ENCODE assay signal across 1 cellular context in genomic region chr1:179143332-179143731, GRCh38.
TF ChIP-seq lines count a peak whose summit lies in the region.

No MANE protein-coding gene starts in this region.

TF ChIP-seq in SK-N-SH, 30 proteins besides CTCF, POLR2A, EP300 and RAD21 (continued from another document):
- TF ChIP-seq RXRA (IDR thresholded peaks at IDR 0.05; ENCODE audit: borderline replicate concordance, low read depth) (no peak), FOSL2 (IDR thresholded peaks at IDR 0.05; ENCODE audit: borderline replicate concordance, low read depth) (peak; percentile 85), FOXM1 (IDR thresholded peaks at IDR 0.05; ENCODE audit: low read depth) (no peak; the same call in 1 of the 2 replicates), JUND (IDR thresholded peaks at IDR 0.05) (peak; percentile 85)
- TF ChIP-seq, protein P1, sequence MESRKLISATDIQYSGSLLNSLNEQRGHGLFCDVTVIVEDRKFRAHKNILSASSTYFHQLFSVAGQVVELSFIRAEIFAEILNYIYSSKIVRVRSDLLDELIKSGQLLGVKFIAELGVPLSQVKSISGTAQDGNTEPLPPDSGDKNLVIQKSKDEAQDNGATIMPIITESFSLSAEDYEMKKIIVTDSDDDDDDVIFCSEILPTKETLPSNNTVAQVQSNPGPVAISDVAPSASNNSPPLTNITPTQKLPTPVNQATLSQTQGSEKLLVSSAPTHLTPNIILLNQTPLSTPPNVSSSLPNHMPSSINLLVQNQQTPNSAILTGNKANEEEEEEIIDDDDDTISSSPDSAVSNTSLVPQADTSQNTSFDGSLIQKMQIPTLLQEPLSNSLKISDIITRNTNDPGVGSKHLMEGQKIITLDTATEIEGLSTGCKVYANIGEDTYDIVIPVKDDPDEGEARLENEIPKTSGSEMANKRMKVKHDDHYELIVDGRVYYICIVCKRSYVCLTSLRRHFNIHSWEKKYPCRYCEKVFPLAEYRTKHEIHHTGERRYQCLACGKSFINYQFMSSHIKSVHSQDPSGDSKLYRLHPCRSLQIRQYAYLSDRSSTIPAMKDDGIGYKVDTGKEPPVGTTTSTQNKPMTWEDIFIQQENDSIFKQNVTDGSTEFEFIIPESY (IDR thresholded peaks at IDR 0.05; ENCODE audit: borderline replicate concordance, low read depth) = no peak
- TF ChIP-seq, protein P2, sequence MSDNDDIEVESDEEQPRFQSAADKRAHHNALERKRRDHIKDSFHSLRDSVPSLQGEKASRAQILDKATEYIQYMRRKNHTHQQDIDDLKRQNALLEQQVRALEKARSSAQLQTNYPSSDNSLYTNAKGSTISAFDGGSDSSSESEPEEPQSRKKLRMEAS (IDR thresholded peaks at IDR 0.05; ENCODE audit: low read depth) = no peak
- TF ChIP-seq, protein P3, sequence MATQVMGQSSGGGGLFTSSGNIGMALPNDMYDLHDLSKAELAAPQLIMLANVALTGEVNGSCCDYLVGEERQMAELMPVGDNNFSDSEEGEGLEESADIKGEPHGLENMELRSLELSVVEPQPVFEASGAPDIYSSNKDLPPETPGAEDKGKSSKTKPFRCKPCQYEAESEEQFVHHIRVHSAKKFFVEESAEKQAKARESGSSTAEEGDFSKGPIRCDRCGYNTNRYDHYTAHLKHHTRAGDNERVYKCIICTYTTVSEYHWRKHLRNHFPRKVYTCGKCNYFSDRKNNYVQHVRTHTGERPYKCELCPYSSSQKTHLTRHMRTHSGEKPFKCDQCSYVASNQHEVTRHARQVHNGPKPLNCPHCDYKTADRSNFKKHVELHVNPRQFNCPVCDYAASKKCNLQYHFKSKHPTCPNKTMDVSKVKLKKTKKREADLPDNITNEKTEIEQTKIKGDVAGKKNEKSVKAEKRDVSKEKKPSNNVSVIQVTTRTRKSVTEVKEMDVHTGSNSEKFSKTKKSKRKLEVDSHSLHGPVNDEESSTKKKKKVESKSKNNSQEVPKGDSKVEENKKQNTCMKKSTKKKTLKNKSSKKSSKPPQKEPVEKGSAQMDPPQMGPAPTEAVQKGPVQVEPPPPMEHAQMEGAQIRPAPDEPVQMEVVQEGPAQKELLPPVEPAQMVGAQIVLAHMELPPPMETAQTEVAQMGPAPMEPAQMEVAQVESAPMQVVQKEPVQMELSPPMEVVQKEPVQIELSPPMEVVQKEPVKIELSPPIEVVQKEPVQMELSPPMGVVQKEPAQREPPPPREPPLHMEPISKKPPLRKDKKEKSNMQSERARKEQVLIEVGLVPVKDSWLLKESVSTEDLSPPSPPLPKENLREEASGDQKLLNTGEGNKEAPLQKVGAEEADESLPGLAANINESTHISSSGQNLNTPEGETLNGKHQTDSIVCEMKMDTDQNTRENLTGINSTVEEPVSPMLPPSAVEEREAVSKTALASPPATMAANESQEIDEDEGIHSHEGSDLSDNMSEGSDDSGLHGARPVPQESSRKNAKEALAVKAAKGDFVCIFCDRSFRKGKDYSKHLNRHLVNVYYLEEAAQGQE (IDR thresholded peaks at IDR 0.05; ENCODE audit: low read depth, low read length) = no peak
